Comparison of ENCODE assay signal across 8 cellular contexts in the genomic region with DNA sequence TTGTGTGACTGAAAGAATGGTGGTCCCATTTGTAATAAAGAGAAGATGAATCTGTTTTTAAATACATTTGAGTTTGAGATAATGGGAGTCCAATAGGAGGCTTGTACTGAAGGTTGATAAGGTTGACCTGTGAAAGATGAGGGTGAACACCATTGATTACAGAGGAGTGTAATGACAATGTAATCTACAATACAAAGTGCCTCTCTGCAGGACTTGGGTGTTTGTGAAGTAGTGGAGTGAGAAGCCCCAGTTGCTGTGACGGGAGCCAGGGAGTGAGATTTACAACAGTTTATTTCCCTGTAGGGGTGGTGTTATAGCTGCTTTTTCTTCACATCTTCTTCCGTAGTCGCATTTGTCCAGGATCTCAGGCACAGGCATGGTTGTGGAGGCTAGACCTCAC.
"Had no signal": no experiment of that assay in that cellular context is flagged by ENCODE, and none has a peak within 500 bp of the region (broad histone marks: within the 10 kb centered on the region; RNA-seq: fewer than 3 reads in every experiment).

No MANE protein-coding gene starts in this region.

- DNase-seq: GOT3, H9, HCEC 1CT, KBM-7 had no signal

- ATAC-seq: HepG2 had no signal

- FAIRE-seq: H54, HepG2 had no signal

- H3K4me2 ChIP-seq: KMS-11 had no signal

- H3K27ac ChIP-seq: HL-60, KMS-11 had no signal

- H3K9ac ChIP-seq: KMS-11 had no signal
